In the genomic region with DNA sequence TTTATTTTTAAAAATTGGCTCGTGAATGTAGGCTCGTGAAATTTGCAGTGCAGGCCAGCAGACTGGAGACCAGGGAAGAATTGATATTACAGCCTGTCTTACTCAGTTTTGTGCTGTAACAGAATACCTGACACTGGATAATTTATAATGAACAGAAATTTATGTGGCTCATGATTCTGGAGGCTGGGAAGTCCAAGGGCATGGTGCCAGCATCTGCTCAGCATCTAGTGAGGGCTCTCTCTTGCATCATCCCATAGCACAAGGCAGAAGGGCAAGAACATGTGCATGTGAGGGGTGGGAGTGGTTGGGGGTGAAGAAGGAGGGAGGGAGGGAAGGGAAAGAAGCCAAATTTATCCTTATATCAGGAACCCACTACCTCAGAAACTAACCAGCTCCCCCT, we compare ENCODE assay signal across 27 cellular contexts. TPM values are rescaled to one million over a fixed set of nuclear protein-coding genes. Genes with fewer than 3 reads are reported as not detected.
DNase-seq lines count a peak whose midpoint lies in the region; ATAC-seq, FAIRE-seq and TF ChIP-seq lines count a peak whose summit lies in the region.
"Had no signal": no experiment of that assay in that cellular context is flagged by ENCODE, and none has a peak within 500 bp of the region (broad histone marks: within the 10 kb centered on the region; RNA-seq: fewer than 3 reads in every experiment).

No MANE protein-coding gene starts in this region.

- DNase-seq in HepG2 (ENCODE audit: low spot score), result no peak
- no peak for DNase-seq in right lobe of liver
- no peak for DNase-seq in adipocyte (ENCODE audit: low read depth)
- peak; percentile 14 for DNase-seq in fibroblast of mammary gland (ENCODE audit: low read depth)
- no peak for DNase-seq in RWPE1 (ENCODE audit: low spot score)
- DNase-seq in NCI-H2196 (lab: John Stamatoyannopoulos, UW; ENCODE audit: unreplicated experiment), result no peak
- DNase-seq: AML-193; C1 segment of cervical spinal cord; Caco-2; CD8-positive, alpha-beta T cell; DND-41; Kasumi-1; MV-4-11; NCI-H1105; NCI-H1436 treated with DMSO at 0.1 percent for 48 hours; NCI-H187 treated with DMSO at 0.1 percent for 48 hours; NCI-H2107; NCI-H446 treated with DMSO at 0.1 percent for 48 hours; NCI-H526; RPMI8226; SHP77 treated with DMSO at 0.1 percent for 48 hours had no signal

- BruUV-seq in HepG2 (replicated peaks; lab: Mats Ljungman, UMichigan), result no TSS peak

- POLR2A ChIA-PET in HepG2 (lab: Yijun Ruan, JAX), result no interaction called here
- POLR2A ChIA-PET in RWPE1 (lab: Yijun Ruan, JAX; ENCODE audit: low non-redundant PET), result no interaction called here

- H3K4me1 ChIP-seq in HepG2 (ENCODE audit: insufficient read depth, low read length) (peaks cover 26% of the 10 kb centered on the region), right lobe of liver (peaks cover 0 to 21% (median 5%) of the 10 kb centered on the region in 4 donors), adipocyte (ENCODE audit: control insufficient read depth, insufficient read depth, low read length) (peaks cover 33% of the 10 kb centered on the region)
- H3K4me1 ChIP-seq: Caco-2 had no signal

- TF ChIP-seq CTCF in HepG2 (CRISPR knock-in tag; IDR thresholded peaks at IDR 0.05) (no peak), right lobe of liver (IDR thresholded peaks at IDR 0.05) (no peak), fibroblast of mammary gland (conservative IDR thresholded peaks at IDR 0.05; ENCODE audit: control insufficient read depth, insufficient read depth, low read depth, low read length) (no peak), RWPE1 (conservative IDR thresholded peaks at IDR 0.05; ENCODE audit: low read depth) (no peak)

- H3K79me2 ChIP-seq in HepG2 (ENCODE audit: insufficient read depth, low read length), result peaks cover 41% of the 10 kb centered on the region

- in situ Hi-C loops in HepG2 (cut with HindIII; ENCODE audit: extremely low pct_ligation_motif_present, low pct_unique_long_range_greater_than_20kb), result loop anchor here (25.0 kb wide), 1 partner anchor 341 kb away; a partner anchor contains a TSS

- no peak overlapping the region for H3K4me3 ChIP-seq in HepG2 (replicated peaks in 1 of 3; ENCODE audit: insufficient read depth in 1 of 3, low read depth in 2 of 3, low read length in 3 of 3)
- H3K4me3 ChIP-seq in right lobe of liver, result no peak overlapping the region
- peak overlapping the region; percentile 18 for H3K4me3 ChIP-seq in adipocyte (ENCODE audit: low read length)
- H3K4me3 ChIP-seq in fibroblast of mammary gland (ENCODE audit: control insufficient read depth, low read depth, low read length), result no peak overlapping the region
- H3K4me3 ChIP-seq: A549, K562 had no signal

- no peak for TF ChIP-seq RAD21 in HepG2 (CRISPR knock-in tag; IDR thresholded peaks at IDR 0.05)

- H3K9ac ChIP-seq in HepG2 (ENCODE audit: insufficient read depth, low read depth, low read length), result no peak overlapping the region
- H3K9ac ChIP-seq in adipocyte (ENCODE audit: low read length), result no peak overlapping the region

- CTCF ChIA-PET in HepG2 (lab: Yijun Ruan, JAX; ENCODE audit: low intra/inter-chr PET ratio, low total read pairs) (no interaction called here), RWPE1 (lab: Yijun Ruan, JAX) (no interaction called here)

- no peak overlapping the region for H2AFZ ChIP-seq in HepG2 (ENCODE audit: low read length)

- H3K4me2 ChIP-seq in HepG2 (ENCODE audit: low read depth, low read length), result no peak overlapping the region
- H3K4me2 ChIP-seq: A549 had no signal

- no peaks in the 10 kb centered on the region for H4K20me1 ChIP-seq in HepG2 (ENCODE audit: insufficient read depth, low read length)

- H3K36me3 ChIP-seq in HepG2 (replicated peaks in 1 of 2; ENCODE audit: control insufficient read depth in 1 of 2, insufficient read depth in 2 of 2, low read length in 2 of 2), result peaks cover 1 to 2% of the 10 kb centered on the region in 2 experiments; a peak in 2 of 5 replicates
- H3K36me3 ChIP-seq in right lobe of liver, result no peaks in the 10 kb centered on the region
- H3K36me3 ChIP-seq in adipocyte (ENCODE audit: control insufficient read depth, insufficient read depth, low read length, severe bottlenecking), result peaks cover 23% of the 10 kb centered on the region

- H3K9me3 ChIP-seq in HepG2 (ENCODE audit: low read length) (no peaks in the 10 kb centered on the region), right lobe of liver (no peaks in the 10 kb centered on the region), adipocyte (ENCODE audit: control insufficient read depth, low read length) (no peaks in the 10 kb centered on the region)
- H3K9me3 ChIP-seq: A549, Caco-2 had no signal

- WGBS in HepG2 (ENCODE audit: low lambda C conversion rate), result 80% methylated on average over 1 of the region's 2 CpGs
- WGBS in right lobe of liver (ENCODE audit: insufficient coverage, low coverage, low lambda C conversion rate, missing lambda C conversion rate), result 94% methylated on average over 2 of the region's 2 CpGs

- no peak for TF ChIP-seq POLR2A in HepG2 (IDR thresholded peaks at IDR 0.05; ENCODE audit: insufficient read depth in 1 of 2, low read depth in 2 of 2, low read length in 2 of 2)
- TF ChIP-seq POLR2A in right lobe of liver (IDR thresholded peaks at IDR 0.05), result no peak

- H3K27me3 ChIP-seq in HepG2 (ENCODE audit: control insufficient read depth in 1 of 2, insufficient read depth in 2 of 2, low read length in 2 of 2) (no peaks in the 10 kb centered on the region; a peak in 1 of 5 replicates), right lobe of liver (no peaks in the 10 kb centered on the region), adipocyte (replicated peaks; ENCODE audit: control insufficient read depth, insufficient read depth, low read length) (no peaks in the 10 kb centered on the region)

- no peak for TF ChIP-seq EP300 in HepG2 (IDR thresholded peaks at IDR 0.05; ENCODE audit: low read depth in 2 of 2, low read length in 2 of 2)
- no peak for TF ChIP-seq EP300 in HepG2 (CRISPR knock-in tag; IDR thresholded peaks at IDR 0.05; ENCODE audit: borderline replicate concordance)

- FAIRE-seq in HepG2 (lab: Jason Lieb, UNC), result no peak
- FAIRE-seq: A549, GM12892, H54, K562 had no signal

- no peak for ATAC-seq in HepG2
- ATAC-seq in right lobe of liver, result no peak
- no peak for ATAC-seq in GM19463 (IDR thresholded peaks at IDR 0.05; ENCODE audit: unreplicated experiment)
- ATAC-seq: A549; CD8-positive, alpha-beta T cell; K562 had no signal

- H3K27ac ChIP-seq in HepG2 (ENCODE audit: extremely low read length, insufficient read depth, low read length) (no peak overlapping the region), right lobe of liver (no peak overlapping the region), RWPE1 (no peak overlapping the region)
- H3K27ac ChIP-seq: A549 had no signal

- intact Hi-C loops in HepG2 (cut with micrococcal nuclease; ENCODE audit: unreplicated experiment) (no loop called here), right lobe of liver (cut with DNase I) (no loop called here)

RNA-seq across cellular contexts. Expression of a gene that starts 13.7 kb away (rescaled TPM):
- total RNA-seq in HepG2 (2016; rRNA removed; fragmentation: Illumina TruSeq; extraction: Trizol) (0.17 and 0.53 TPM in 2 replicates), right lobe of liver (10 to 100 TPM in 5 of 6 experiments, 1 to 10 TPM in 1; 8.8 to 14.0 (median 10.2) TPM)
- total RNA-seq in HepG2 (2016; cell fraction: cytosol; rRNA removed; fragmentation: Illumina TruSeq; extraction: Trizol; ENCODE audit: low read depth), result 0.20 TPM in 1 of 2 replicates, not detected in the other
- total RNA-seq in HepG2 (2016; cell fraction: insoluble cytoplasmic fraction; rRNA removed; fragmentation: Illumina TruSeq; extraction: Trizol), result 0.27 and 0.52 TPM in 2 replicates
- total RNA-seq in HepG2 (2016; cell fraction: membrane; rRNA removed; fragmentation: Illumina TruSeq; extraction: Trizol), result 0.34 and 0.46 TPM in 2 replicates
- 0.96 and 0.97 TPM in 2 replicates for total RNA-seq in HepG2 (2016; cell fraction: nucleus; rRNA removed; fragmentation: Illumina TruSeq; extraction: Trizol)
- 0.37 and 0.39 TPM in 2 replicates for polyA plus RNA-seq in HepG2 (2011; rRNA removed)
- 0.17 and 0.31 TPM in 2 replicates for polyA plus RNA-seq in HepG2 (2011; cell fraction: cytosol; rRNA removed)
- 0.16 and 0.28 TPM in 2 replicates for polyA plus RNA-seq in HepG2 (2011; cell fraction: nucleus; rRNA removed)
- 0.51 and 1.7 TPM in 2 replicates for polyA plus RNA-seq in HepG2 (2012)
- 0.24 and 0.27 TPM in 2 replicates for polyA plus RNA-seq in HepG2 (2016; cell fraction: cytosol; fragmentation: Illumina TruSeq; extraction: Trizol; ENCODE audit: low read depth)
- 0.61 and 0.75 TPM in 2 replicates for polyA plus RNA-seq in HepG2 (2016; cell fraction: insoluble cytoplasmic fraction; fragmentation: Illumina TruSeq; extraction: Trizol; ENCODE audit: low read depth)
- 0.29 and 0.47 TPM in 2 replicates for polyA plus RNA-seq in HepG2 (2016; cell fraction: membrane; fragmentation: Illumina TruSeq; extraction: Trizol; ENCODE audit: low read depth)
- 0.67 and 1.5 TPM in 2 replicates for polyA plus RNA-seq in HepG2 (2016; cell fraction: nucleus; fragmentation: Illumina TruSeq; extraction: Trizol; ENCODE audit: insufficient read depth, low read depth)
- polyA minus RNA-seq in HepG2 (2011; rRNA and poly(A)+ RNA removed; ENCODE audit: low replicate concordance), result not detected in 2 replicates
- polyA minus RNA-seq in HepG2 (2011; cell fraction: cytosol; rRNA and poly(A)+ RNA removed), result not detected in 2 replicates
- polyA minus RNA-seq in HepG2 (2011; cell fraction: nucleus; rRNA and poly(A)+ RNA removed), result 0.50 TPM in 1 of 2 replicates, not detected in the other
- total RNA-seq: HT1080 had no signal

RNA-seq across cellular contexts. Expression of a gene that starts 59.7 kb away (rescaled TPM):
- total RNA-seq in HepG2 (2016; rRNA removed; fragmentation: Illumina TruSeq; extraction: Trizol) (1.7 and 2.3 TPM in 2 replicates), right lobe of liver (1 to 10 TPM; 1.5 to 4.3 (median 2.8) TPM)
- total RNA-seq in HepG2 (2016; cell fraction: cytosol; rRNA removed; fragmentation: Illumina TruSeq; extraction: Trizol; ENCODE audit: low read depth), result 1.3 and 2.4 TPM in 2 replicates
- total RNA-seq in HepG2 (2016; cell fraction: insoluble cytoplasmic fraction; rRNA removed; fragmentation: Illumina TruSeq; extraction: Trizol), result 1.6 and 3.5 TPM in 2 replicates
- 1.3 and 2.4 TPM in 2 replicates for total RNA-seq in HepG2 (2016; cell fraction: membrane; rRNA removed; fragmentation: Illumina TruSeq; extraction: Trizol)
- total RNA-seq in HepG2 (2016; cell fraction: nucleus; rRNA removed; fragmentation: Illumina TruSeq; extraction: Trizol), result 5.5 and 5.6 TPM in 2 replicates
- polyA plus RNA-seq in HepG2 (2011; rRNA removed), result 1.8 and 2.2 TPM in 2 replicates
- 1.2 and 1.8 TPM in 2 replicates for polyA plus RNA-seq in HepG2 (2011; cell fraction: cytosol; rRNA removed)
- polyA plus RNA-seq in HepG2 (2011; cell fraction: nucleus; rRNA removed), result 3.3 and 4.2 TPM in 2 replicates
- polyA plus RNA-seq in HepG2 (2012), result 0.89 and 1.7 TPM in 2 replicates
- 0.38 and 0.59 TPM in 2 replicates for polyA plus RNA-seq in HepG2 (2016; cell fraction: cytosol; fragmentation: Illumina TruSeq; extraction: Trizol; ENCODE audit: low read depth)
- polyA plus RNA-seq in HepG2 (2016; cell fraction: insoluble cytoplasmic fraction; fragmentation: Illumina TruSeq; extraction: Trizol; ENCODE audit: low read depth), result 1.3 and 1.9 TPM in 2 replicates
- 0.49 and 1.0 TPM in 2 replicates for polyA plus RNA-seq in HepG2 (2016; cell fraction: membrane; fragmentation: Illumina TruSeq; extraction: Trizol; ENCODE audit: low read depth)
- 6.4 and 6.6 TPM in 2 replicates for polyA plus RNA-seq in HepG2 (2016; cell fraction: nucleus; fragmentation: Illumina TruSeq; extraction: Trizol; ENCODE audit: insufficient read depth, low read depth)
- 5.5 and 9.5 TPM in 2 replicates for polyA minus RNA-seq in HepG2 (2011; rRNA and poly(A)+ RNA removed; ENCODE audit: low replicate concordance)
- polyA minus RNA-seq in HepG2 (2011; cell fraction: cytosol; rRNA and poly(A)+ RNA removed), result 0.44 and 1.2 TPM in 2 replicates
- 12.1 and 12.4 TPM in 2 replicates for polyA minus RNA-seq in HepG2 (2011; cell fraction: nucleus; rRNA and poly(A)+ RNA removed)
